Comparison of ENCODE assay signal across 22 cellular contexts in genomic region chr14:56892959-56893358, GRCh38.
"Had no signal": no experiment of that assay in that cellular context is flagged by ENCODE, and none has a peak within 500 bp of the region (broad histone marks: within the 10 kb centered on the region; RNA-seq: fewer than 3 reads in every experiment).

No MANE protein-coding gene starts in this region.

- H3K4me1 ChIP-seq: left lung, sigmoid colon had no signal

- H3K9me3 ChIP-seq: left lung, sigmoid colon, testis had no signal

- H3K4me3 ChIP-seq: hepatocyte, left lung, lung, sigmoid colon, testis had no signal

- H3K27me3 ChIP-seq: brain microvascular endothelial cell, testis had no signal

- H3K27ac ChIP-seq: brain microvascular endothelial cell, hepatocyte, left lung, sigmoid colon, testis had no signal

- DNase-seq: activated CD8-positive, alpha-beta memory T cell treated with anti-CD3 and anti-CD28 coated beads for 24 hours; activated CD8-positive, alpha-beta memory T cell treated with anti-CD3 and anti-CD28 coated beads, Interleukin-2, amount 50 U/mL, for 4 hours; activated T-cell treated with anti-CD3 and anti-CD28 coated beads, Interleukin-2, amount 50 U/mL, for 24 hours; aorta; brain microvascular endothelial cell; caudate nucleus; effector memory CD4-positive, alpha-beta T cell; foreskin melanocyte; glutamatergic neuron; kidney glomerular epithelial cell; left lung; naive thymus-derived CD8-positive, alpha-beta T cell; retina; sigmoid colon; stimulated activated CD4-positive, alpha-beta T cell treated with anti-CD3 and anti-CD28 coated beads, Interleukin-2, amount 100 ng/mL, for 48 hours; stimulated activated CD8-positive, alpha-beta memory T cell treated with anti-CD3 and anti-CD28 coated beads, Interleukin-4, amount 100 ng/mL, for 48 hours; stimulated activated naive B cell treated with anti-CD40 and anti-IgM and Interleukin-4, amounts not matched to agents 10 μg/mL and 1 μg/mL and 100 μg/mL, for 72 hours; testis; trophoblast cell; WERI-Rb-1 had no signal

- H3K36me3 ChIP-seq: brain microvascular endothelial cell, left lung, sigmoid colon had no signal
